Comparison of ENCODE assay signal across 22 cellular contexts in genomic region chr7:30474485-30474884, GRCh38. TPM values are rescaled to one million over a fixed set of nuclear protein-coding genes. Genes with fewer than 3 reads are reported as not detected.
DNase-seq lines count a peak whose midpoint lies in the region; ATAC-seq and TF ChIP-seq lines count a peak whose summit lies in the region.
"Had no signal": no experiment of that assay in that cellular context is flagged by ENCODE, and none has a peak within 500 bp of the region (broad histone marks: within the 10 kb centered on the region; RNA-seq: fewer than 3 reads in every experiment).

No MANE protein-coding gene starts in this region.

- no peaks in the 10 kb centered on the region for H3K9me2 ChIP-seq in OCI-LY7 (ENCODE audit: insufficient read depth, low read length)

- H3K79me2 ChIP-seq in OCI-LY7 (ENCODE audit: insufficient read depth, low read depth, low read length): no peaks in the 10 kb centered on the region

- no peaks in the 10 kb centered on the region for H3K27me3 Mint-ChIP-seq in CD14-positive monocyte (ENCODE audit: low read depth in 3 of 3)
- H3K27me3 Mint-ChIP-seq: activated CD8-positive, alpha-beta T cell treated with anti-CD3 and anti-CD28 coated beads for 36 hours; T-cell had no signal

- H3K4me1 Mint-ChIP-seq in CD14-positive monocyte: peaks cover 69% of the 10 kb centered on the region

- H3K27ac Mint-ChIP-seq in CD14-positive monocyte: peak overlapping the region in 4 of 7 donors; percentile 6 to 69 (median 62)

- H3K4me2 ChIP-seq in OCI-LY7 (ENCODE audit: low read length): peak overlapping the region; percentile 52

- peaks cover 24 to 27% of the 10 kb centered on the region in 2 donors for H3K36me3 Mint-ChIP-seq in CD14-positive monocyte

- DNase-seq in CD14-positive monocyte (ENCODE audit: low spot score) (no peak), OCI-LY7 (ENCODE audit: low spot score) (no peak), right cardiac atrium (no peak), substantia nigra (lab: John Stamatoyannopoulos, UW) (no peak)
- DNase-seq: activated CD8-positive, alpha-beta T cell treated with anti-CD3 and anti-CD28 coated beads for 36 hours; activated T-cell treated with anti-CD3 and anti-CD28 coated beads, Interleukin-2, amount 50 U/mL, for 72 hours; BE2C; cerebellar nuclear complex; DMS 273 treated with DMSO at 0.1 percent for 48 hours; foreskin keratinocyte; NCI-H1694; NCI-H345; stimulated activated CD4-positive, alpha-beta T cell treated with anti-CD3 and anti-CD28 coated beads, Interleukin-12 subunit alpha, Interleukin-12 subunit beta, amount 100 ng/mL, for 4 hours; T-cell; WERI-Rb-1 had no signal

- no peak for TF ChIP-seq CTCF in CD14-positive monocyte (IDR thresholded peaks at IDR 0.05)
- TF ChIP-seq CTCF in OCI-LY7 (conservative IDR thresholded peaks at IDR 0.05; ENCODE audit: low read length): no peak

- H3K27me3 ChIP-seq in right cardiac atrium (ENCODE audit: control insufficient read depth, insufficient read depth) (no peaks in the 10 kb centered on the region), subcutaneous abdominal adipose tissue (ENCODE audit: control insufficient read depth in 5 of 5, insufficient read depth in 4 of 5, low read length in 5 of 5) (no peaks in the 10 kb centered on the region)
- H3K27me3 ChIP-seq: adrenal gland, BE2C, foreskin keratinocyte, MG63 had no signal

- intact Hi-C loops in CD14-positive monocyte (cut with micrococcal nuclease): no loop called here
- intact Hi-C loops in OCI-LY7 (cut with micrococcal nuclease; ENCODE audit: unreplicated experiment): no loop called here
- intact Hi-C loops in right cardiac atrium (cut with DNase I): no loop called here

- H3K9me3 Mint-ChIP-seq in CD14-positive monocyte: peaks cover 0 to 3% (median 0%) of the 10 kb centered on the region in 7 donors
- H3K9me3 Mint-ChIP-seq: activated CD8-positive, alpha-beta T cell treated with anti-CD3 and anti-CD28 coated beads for 36 hours; activated T-cell treated with anti-CD3 and anti-CD28 coated beads, Interleukin-2, amount 50 U/mL, for 72 hours; stimulated activated effector memory CD8-positive, alpha-beta T cell treated with anti-CD3 and anti-CD28 coated beads, Interleukin-12 subunit alpha, Interleukin-12 subunit beta, amount 100 ng/mL, for 72 hours; T-cell had no signal

- BruUV-seq in OCI-LY7 (replicated peaks; lab: Mats Ljungman, UMichigan): no TSS peak

- peaks cover 77% of the 10 kb centered on the region for H3K4me1 ChIP-seq in OCI-LY7 (ENCODE audit: insufficient read depth, low read length, poor library complexity, severe bottlenecking)
- H3K4me1 ChIP-seq in right cardiac atrium (ENCODE audit: control insufficient read depth, insufficient read depth, low read length): peaks cover 41% of the 10 kb centered on the region
- peaks cover 44 to 96% (median 93%) of the 10 kb centered on the region in 5 donors for H3K4me1 ChIP-seq in subcutaneous abdominal adipose tissue (ENCODE audit: control insufficient read depth in 5 of 5, insufficient read depth in 5 of 5, low read length in 5 of 5)

- H3K4me3 ChIP-seq in OCI-LY7 (ENCODE audit: low read depth, low read length, poor library complexity, severe bottlenecking): no peak overlapping the region
- no peak overlapping the region for H3K4me3 ChIP-seq in right cardiac atrium (ENCODE audit: low read length)
- H3K4me3 ChIP-seq in subcutaneous abdominal adipose tissue (ENCODE audit: low read depth in 1 of 5, low read length in 5 of 5): peak overlapping the region in 1 of 5 donors; percentile 1
- H3K4me3 ChIP-seq: adrenal gland, MG63 had no signal

- H2AFZ ChIP-seq in OCI-LY7 (ENCODE audit: low read length): 0 out of 2 replicates have a peak overlapping the region, but pooled peaks have one; percentile 2
- H2AFZ ChIP-seq: parathyroid adenoma had no signal

- CTCF ChIA-PET in OCI-LY7 (lab: Charles Lee; ENCODE audit: unreplicated experiment): no interaction called here

- POLR2A ChIA-PET in OCI-LY7 (lab: Charles Lee): interaction anchor here (1.0 to 1.7 kb wide), 4 partner anchors 8 to 292 kb away, joined by 3 to 11 read pairs (median 4); no protein-coding TSS in a partner anchor

- H4K20me1 ChIP-seq in OCI-LY7 (ENCODE audit: insufficient read depth, low read length): no peaks in the 10 kb centered on the region

- H3K9me3 ChIP-seq in OCI-LY7 (ENCODE audit: low read length) (no peaks in the 10 kb centered on the region), right cardiac atrium (ENCODE audit: control insufficient read depth, low read length) (no peaks in the 10 kb centered on the region), subcutaneous abdominal adipose tissue (ENCODE audit: control insufficient read depth in 5 of 5, low read length in 5 of 5) (no peaks in the 10 kb centered on the region)
- H3K9me3 ChIP-seq: adrenal gland, BE2C, MG63 had no signal

- H3K4me3 Mint-ChIP-seq in CD14-positive monocyte: no peak overlapping the region
- H3K4me3 Mint-ChIP-seq: activated CD8-positive, alpha-beta T cell treated with anti-CD3 and anti-CD28 coated beads for 36 hours; stimulated activated effector memory CD8-positive, alpha-beta T cell treated with anti-CD3 and anti-CD28 coated beads, Interleukin-12 subunit alpha, Interleukin-12 subunit beta, amount 100 ng/mL, for 72 hours; T-cell had no signal

- H3K27ac ChIP-seq in OCI-LY7 (ENCODE audit: low read depth, low read length, poor library complexity, severe bottlenecking) (no peak overlapping the region), right cardiac atrium (ENCODE audit: low read length) (peak overlapping the region; percentile 78), subcutaneous abdominal adipose tissue (ENCODE audit: low read depth, low read length) (peak overlapping the region; percentile 96), substantia nigra (ENCODE audit: low read depth, low read length, poor library complexity, severe bottlenecking) (no peak overlapping the region)
- H3K27ac ChIP-seq: foreskin keratinocyte, parathyroid adenoma, WERI-Rb-1 had no signal

- no peak for ATAC-seq in right cardiac atrium
- no peak for ATAC-seq in activated CD4-positive, CD25-positive, alpha-beta regulatory T cell treated with anti-CD3 and anti-CD28 coated beads, Interleukin-2, amount 50 U/mL, for 24 hours
- ATAC-seq in GM21576 (IDR thresholded peaks at IDR 0.05; ENCODE audit: unreplicated experiment): no peak
- ATAC-seq: activated CD8-positive, alpha-beta T cell treated with anti-CD3 and anti-CD28 coated beads for 36 hours; activated T-cell treated with anti-CD3 and anti-CD28 coated beads, Interleukin-2, amount 50 U/mL, for 72 hours; foreskin keratinocyte; stimulated activated effector memory CD8-positive, alpha-beta T cell treated with anti-CD3 and anti-CD28 coated beads, Interleukin-12 subunit alpha, Interleukin-12 subunit beta, amount 100 ng/mL, for 72 hours; T-cell had no signal

- H3K36me3 ChIP-seq in OCI-LY7 (ENCODE audit: insufficient read depth, low read length) (no peaks in the 10 kb centered on the region), subcutaneous abdominal adipose tissue (ENCODE audit: control insufficient read depth in 5 of 5, insufficient read depth in 5 of 5, low read length in 5 of 5) (no peaks in the 10 kb centered on the region)
- H3K36me3 ChIP-seq: adrenal gland, BE2C, WERI-Rb-1 had no signal

- 92% methylated on average over 10 of the region's 10 CpGs for WGBS in right cardiac atrium

- H3K9ac ChIP-seq in subcutaneous abdominal adipose tissue (ENCODE audit: low read length in 5 of 5): peak overlapping the region in 2 of 5 donors; percentile 63 to 80
- H3K9ac ChIP-seq: parathyroid adenoma had no signal

RNA-seq across cellular contexts. Expression of gene NOD1, which starts 4.1 kb away (rescaled TPM):
- 1 to 10 TPM; 2.8 to 4.6 TPM for polyA plus RNA-seq in CD14-positive monocyte
- 8.4 and 9.5 TPM in 2 replicates for total RNA-seq in OCI-LY7 (2014; rRNA removed; shearing (Covaris generic))
- total RNA-seq in OCI-LY7 (2022): 10.3 and 11.9 TPM in 2 replicates
- total RNA-seq in right cardiac atrium: 10 to 100 TPM; 11.5 to 15.5 (median 12.2) TPM
- 8.6 TPM for polyA plus RNA-seq in right cardiac atrium

RNA-seq across cellular contexts. Expression of gene GGCT, which starts 30.1 kb away (rescaled TPM):
- polyA plus RNA-seq in CD14-positive monocyte: 10 to 100 TPM; 10.7 to 18.1 TPM
- total RNA-seq in OCI-LY7 (2014; rRNA removed; shearing (Covaris generic)): 70.3 and 81.7 TPM in 2 replicates
- 81.3 and 84.5 TPM in 2 replicates for total RNA-seq in OCI-LY7 (2022)
- total RNA-seq in right cardiac atrium: 10 to 100 TPM; 21.2 to 25.1 (median 22.2) TPM
- polyA plus RNA-seq in right cardiac atrium: 41.0 TPM

Comparison
In these comparisons a context has a peak if more than half of its experiments do, and no peak if none do; other contexts are left out.
1. H3K27ac ChIP-seq: peak in right cardiac atrium (single experiment) and subcutaneous abdominal adipose tissue (single experiment); none in OCI-LY7 (single experiment) and substantia nigra (single experiment).